In the genomic region with DNA sequence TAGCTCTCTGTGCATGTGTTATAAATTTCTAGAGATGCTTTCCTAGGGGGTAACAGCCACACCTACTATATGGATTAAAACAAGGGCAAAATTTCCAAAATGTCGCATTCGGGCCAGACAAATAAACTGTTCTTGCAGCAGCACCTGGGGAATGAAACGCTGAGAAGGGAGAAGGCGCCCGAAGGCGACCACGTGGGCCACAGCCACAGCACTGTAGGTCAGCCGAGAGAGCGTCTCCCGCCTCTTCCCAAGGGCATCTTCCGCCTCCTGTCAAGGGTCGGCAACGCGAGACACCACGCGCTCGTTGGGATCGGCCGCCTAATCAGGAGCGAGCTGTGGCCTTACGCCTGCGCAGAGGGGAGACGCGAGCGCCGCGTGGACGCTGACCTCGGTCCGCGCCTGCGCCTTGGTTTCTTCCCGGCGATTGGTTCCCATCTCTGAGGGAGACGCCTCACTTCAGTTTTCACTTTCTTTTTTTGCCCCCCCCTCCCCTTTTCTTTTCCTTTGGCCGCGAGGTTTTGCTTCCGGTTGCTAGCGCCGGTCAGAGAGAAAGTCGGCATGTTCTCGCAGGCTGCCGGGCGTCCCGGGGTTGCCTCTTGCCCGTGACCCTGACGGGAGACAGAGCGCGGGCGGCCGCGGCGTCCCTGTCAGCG, we compare ENCODE assay signal across 8 cellular contexts. TPM values are rescaled to one million over a fixed set of nuclear protein-coding genes. Genes with fewer than 3 reads are reported as not detected.
A peak's percentile ranks its signal among the peaks of the same experiment; 100 is the strongest.
DNase-seq lines count a peak whose midpoint lies in the region; ATAC-seq and TF ChIP-seq lines count a peak whose summit lies in the region.

A gene with protein sequence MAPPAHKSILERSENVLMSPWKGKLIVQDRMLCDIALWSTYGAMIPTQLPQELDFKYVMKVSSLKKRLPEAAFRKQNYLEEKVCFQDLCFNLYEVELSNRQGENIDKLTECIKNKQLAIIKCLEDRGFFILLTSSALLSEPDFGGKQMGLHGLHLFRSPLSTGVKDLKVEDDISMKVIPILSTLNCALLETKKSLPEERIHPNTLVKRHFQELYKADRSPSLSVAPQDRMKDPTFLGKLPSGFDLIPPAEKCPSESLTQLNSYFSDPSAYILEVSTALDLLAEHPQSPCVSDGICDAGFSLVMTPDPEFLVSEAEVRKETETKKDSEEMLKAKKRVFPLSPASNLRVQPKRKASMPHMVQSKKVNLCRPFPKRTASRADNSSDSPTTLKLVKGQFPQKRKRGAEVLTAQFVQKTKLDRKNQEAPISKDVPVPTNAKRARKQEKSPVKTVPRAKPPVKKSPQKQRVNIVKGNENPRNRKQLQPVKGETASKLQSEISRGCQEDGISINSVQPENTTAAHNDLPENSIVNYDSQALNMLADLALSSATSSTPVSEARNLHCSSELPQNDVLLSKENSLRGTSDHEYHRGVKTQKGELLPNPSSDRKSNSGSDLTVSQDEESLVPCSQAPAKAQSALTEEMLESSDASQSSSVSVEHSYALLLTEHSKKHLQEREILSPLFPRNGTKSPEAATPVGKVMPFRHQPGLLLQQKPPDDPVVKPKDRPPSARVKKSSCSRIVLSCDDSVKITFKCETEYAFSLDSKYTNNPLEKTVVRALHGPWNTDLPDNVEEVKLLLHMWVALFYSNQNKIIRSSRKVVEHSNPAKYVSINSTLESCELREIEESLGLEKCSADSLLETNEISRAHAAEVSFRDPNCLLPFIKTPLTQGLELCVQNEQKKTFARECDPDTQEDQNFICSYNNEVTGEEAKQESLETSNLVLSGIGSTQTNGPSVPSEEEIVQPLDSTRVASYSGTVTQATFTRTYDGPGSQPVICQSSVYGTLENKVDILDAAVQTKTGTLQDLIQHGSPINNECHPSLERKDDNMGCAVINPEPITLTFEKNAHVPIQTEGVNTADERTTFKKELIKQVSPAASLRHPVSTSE (N-terminal part only) (plus strand): TSS at position 521 of the 653 bp plus-strand sequence. CDS start 35,805 bp downstream, outside the sequence.

- no peaks in the 10 kb centered on the region for H3K27me3 Mint-ChIP-seq in activated T-cell treated with anti-CD3 and anti-CD28 coated beads, Interleukin-2, amount 50 U/mL, for 4 hours (ENCODE audit: low read depth)

- intact Hi-C loops in Panc1 (cut with micrococcal nuclease; ENCODE audit: unreplicated experiment) = no loop called here

- BruUV-seq in Panc1 (replicated peaks; lab: Mats Ljungman, UMichigan) = no TSS peak

- no peaks in the 10 kb centered on the region for H3K9me3 Mint-ChIP-seq in activated T-cell treated with anti-CD3 and anti-CD28 coated beads, Interleukin-2, amount 50 U/mL, for 4 hours

- peak; percentile 59 for ATAC-seq in GM21717 (IDR thresholded peaks at IDR 0.05; ENCODE audit: unreplicated experiment)
- ATAC-seq in Panc1 = peak; percentile 96
- peak; percentile 83 to 85 for ATAC-seq in activated T-cell treated with anti-CD3 and anti-CD28 coated beads, Interleukin-2, amount 50 U/mL, for 4 hours

- peaks cover 51% of the 10 kb centered on the region for H3K4me1 Mint-ChIP-seq in activated T-cell treated with anti-CD3 and anti-CD28 coated beads, Interleukin-2, amount 50 U/mL, for 4 hours (ENCODE audit: low read depth)

- no peak for TF ChIP-seq CTCF in Panc1 (IDR thresholded peaks at IDR 0.05)

- no peaks in the 10 kb centered on the region for H3K9me3 ChIP-seq in Panc1 (ENCODE audit: control insufficient read depth, insufficient read depth, low read depth, low read length)
- no peaks in the 10 kb centered on the region for H3K9me3 ChIP-seq in mucosa of rectum (ENCODE audit: control insufficient read depth in 2 of 2, low read length in 2 of 2)

- H3K27ac ChIP-seq in Panc1 (ENCODE audit: low read length) = peak within 1 kb of the TSS; percentile 84
- peak within 1 kb of the TSS; percentile 84 to 90 for H3K27ac ChIP-seq in mucosa of rectum (ENCODE audit: low read depth in 2 of 2, low read length in 2 of 2)

- peaks cover 9% of the 10 kb centered on the region for H3K4me1 ChIP-seq in Panc1 (ENCODE audit: control insufficient read depth, insufficient read depth, low read length)
- H3K4me1 ChIP-seq in mucosa of rectum (ENCODE audit: control insufficient read depth in 2 of 2, insufficient read depth in 2 of 2, low read length in 2 of 2) = peaks cover 13 to 15% of the 10 kb centered on the region in 2 donors

- DNase-seq in DMS153 treated with DMSO at 0.1 percent for 48 hours (lab: John Stamatoyannopoulos, UW; ENCODE audit: unreplicated experiment) = peak; percentile 75
- peak; percentile 96 for DNase-seq in KG1 (lab: John Stamatoyannopoulos, UW)
- DNase-seq in Panc1 (ENCODE audit: low read depth, low spot score) = peak; percentile 84
- DNase-seq in activated T-cell treated with anti-CD3 and anti-CD28 coated beads, Interleukin-2, amount 50 U/mL, for 4 hours = peak; percentile 96
- DNase-seq in erythroblast (lab: John Stamatoyannopoulos, UW) = peak; percentile 98
- peak; percentile 98 for DNase-seq in stimulated activated CD8-positive, alpha-beta memory T cell treated with anti-CD3 and anti-CD28 coated beads, Interleukin-4, amount 100 ng/mL, for 48 hours

- H3K36me3 ChIP-seq in Panc1 (ENCODE audit: control insufficient read depth, insufficient read depth, low read length) (peaks cover 3% of the 10 kb centered on the region), mucosa of rectum (ENCODE audit: control insufficient read depth in 2 of 2, insufficient read depth in 2 of 2, low read length in 2 of 2) (no peaks in the 10 kb centered on the region)

- peaks cover 6% of the 10 kb centered on the region for H3K36me3 Mint-ChIP-seq in activated T-cell treated with anti-CD3 and anti-CD28 coated beads, Interleukin-2, amount 50 U/mL, for 4 hours (ENCODE audit: insufficient read depth)

- peak; percentile 77 for TF ChIP-seq POLR2A in erythroblast (IDR thresholded peaks at IDR 0.05; ENCODE audit: low read length)

- in situ Hi-C loops in Panc1 (cut with HindIII; ENCODE audit: low pct_unique_long_range_greater_than_20kb, low sequenced_read_pairs) = no loop called here

- peak within 1 kb of the TSS; percentile 98 for H3K4me3 Mint-ChIP-seq in activated T-cell treated with anti-CD3 and anti-CD28 coated beads, Interleukin-2, amount 50 U/mL, for 4 hours

- H3K27me3 ChIP-seq in Panc1 (ENCODE audit: control insufficient read depth, insufficient read depth, low read length) (no peaks in the 10 kb centered on the region), mucosa of rectum (ENCODE audit: control insufficient read depth in 2 of 2, insufficient read depth in 2 of 2, low read length in 2 of 2) (no peaks in the 10 kb centered on the region)

- POLR2A ChIA-PET in Panc1 (lab: Charles Lee) = no interaction called here

- H3K9ac ChIP-seq in mucosa of rectum (ENCODE audit: low read depth in 1 of 2, low read length in 2 of 2) = peak within 1 kb of the TSS; percentile 69 to 83

- CTCF ChIA-PET in Panc1 (lab: Charles Lee) = no interaction called here

- peak within 1 kb of the TSS; percentile 68 to 69 for H3K4me3 ChIP-seq in Panc1 (ENCODE audit: low read depth in 2 of 2, low read length in 2 of 2)
- H3K4me3 ChIP-seq in mucosa of rectum (ENCODE audit: low read length in 2 of 2) = peak within 1 kb of the TSS; percentile 91 to 94

RNA-seq across cellular contexts. Expression of the gene that starts here (rescaled TPM):
- total RNA-seq in Panc1 (2021; ENCODE audit: unreplicated experiment) = 57.4 TPM
- polyA plus RNA-seq in Panc1 (2012; ENCODE audit: insufficient read length) = 16.1 TPM
- total RNA-seq in activated T-cell treated with anti-CD3 and anti-CD28 coated beads, Interleukin-2, amount 50 U/mL, for 4 hours = 100 to 1,000 TPM in 2 of 3 donors, 10 to 100 TPM in 1; 93.4 to 115 (median 109) TPM

Comparison
In these comparisons a context has a peak if more than half of its experiments do, and no peak if none do; other contexts are left out.
1. Peak in every context shown above with its lines: DNase-seq, ATAC-seq, H3K4me3 ChIP-seq and H3K27ac ChIP-seq.